ENCODE assay signal across 1 cellular context in genomic region chr12:12693111-12693671, GRCh38.
TF ChIP-seq lines count a peak whose summit lies in the region.

No MANE protein-coding gene starts in this region.

TF ChIP-seq in GM12878, 131 proteins besides CTCF, POLR2A, EP300 and RAD21 (continues in another document):
- TF ChIP-seq IRF3 (IDR thresholded peaks at IDR 0.05) (no peak), JUNB (IDR thresholded peaks at IDR 0.05) (peak; percentile 57), KAT2A (conservative IDR thresholded peaks at IDR 0.05; ENCODE audit: control insufficient read depth, low read depth, low read length) (no peak), SPI1 (IDR thresholded peaks at IDR 0.05; ENCODE audit: borderline replicate concordance, insufficient read depth, low read depth, low read length) (no peak), ZNF207 (IDR thresholded peaks at IDR 0.05; ENCODE audit: borderline replicate concordance) (no peak), NR2F1 (conservative IDR thresholded peaks at IDR 0.05) (peak; percentile 64), PAX8 (IDR thresholded peaks at IDR 0.05) (no peak), STAT1 (conservative IDR thresholded peaks at IDR 0.05) (no peak), TCF7 (IDR thresholded peaks at IDR 0.05; ENCODE audit: borderline replicate concordance) (0 out of 2 replicates have a peak, but pooled peaks have one; percentile 12), SMARCA5 (IDR thresholded peaks at IDR 0.05) (no peak), ATF7 (IDR thresholded peaks at IDR 0.05; ENCODE audit: low read depth) (no peak), GATAD2B (conservative IDR thresholded peaks at IDR 0.05; ENCODE audit: low read depth) (0 out of 2 replicates have a peak, but pooled peaks have one; percentile 33), BCL11A (IDR thresholded peaks at IDR 0.05; ENCODE audit: low read depth, low read length) (peak; percentile 67), MLLT1 (IDR thresholded peaks at IDR 0.05) (0 out of 2 replicates have a peak, but pooled peaks have one; percentile 50), TCF3 (IDR thresholded peaks at IDR 0.05; ENCODE audit: borderline replicate concordance, insufficient read depth, low read depth, low read length) (no peak), PAX5 (IDR thresholded peaks at IDR 0.05; ENCODE audit: borderline replicate concordance, low read depth, low read length) (peak; percentile 82; the same call in 1 of the 2 replicates), MTA2 (IDR thresholded peaks at IDR 0.05; ENCODE audit: low read depth) (peak; percentile 73), ETV6 (conservative IDR thresholded peaks at IDR 0.05 in 1 of 2, IDR thresholded peaks at IDR 0.05 in 1 of 2; ENCODE audit: borderline replicate concordance in 1 of 2, low read depth in 1 of 2) (no peak), SREBF1 (IDR thresholded peaks at IDR 0.05; ENCODE audit: low read length) (no peak), EGR1 (IDR thresholded peaks at IDR 0.05; ENCODE audit: borderline replicate concordance in 1 of 2, low read depth in 2 of 2, low read length in 2 of 2) (no peak), HCFC1 (IDR thresholded peaks at IDR 0.05; ENCODE audit: low read length) (no peak), TBL1XR1 (IDR thresholded peaks at IDR 0.05; ENCODE audit: low read depth, low read length) (no peak; the same call in 1 of the 2 replicates), DPF2 (IDR thresholded peaks at IDR 0.05) (0 out of 2 replicates have a peak, but pooled peaks have one; percentile 47), IKZF2 (IDR thresholded peaks at IDR 0.05) (peak in 1 of 2 experiments; percentile 57; a peak in 2 of 4 replicates), POLR2AphosphoS5 (IDR thresholded peaks at IDR 0.05; ENCODE audit: low read length) (no peak), ZBTB33 (IDR thresholded peaks at IDR 0.05) (no peak), BMI1 (IDR thresholded peaks at IDR 0.05; ENCODE audit: borderline replicate concordance) (no peak), RUNX3 (IDR thresholded peaks at IDR 0.05; ENCODE audit: low read length) (peak; percentile 93), IRF4 (IDR thresholded peaks at IDR 0.05; ENCODE audit: low read depth, low read length) (0 out of 2 replicates have a peak, but pooled peaks have one; percentile 11), NR2C2 (IDR thresholded peaks at IDR 0.05; ENCODE audit: borderline replicate concordance, control insufficient read depth, insufficient read length, low read depth) (no peak), CHD4 (IDR thresholded peaks at IDR 0.05) (no peak), RBBP5 (conservative IDR thresholded peaks at IDR 0.05) (no peak), IKZF1 (conservative IDR thresholded peaks at IDR 0.05) (peak; percentile 64), CHD2 (IDR thresholded peaks at IDR 0.05; ENCODE audit: borderline replicate concordance, low read depth, low read length) (no peak), MEF2A (IDR thresholded peaks at IDR 0.05; ENCODE audit: insufficient read depth, low read depth, low read length) (0 out of 2 replicates have a peak, but pooled peaks have one; percentile 9)
- TF ChIP-seq, protein P1, sequence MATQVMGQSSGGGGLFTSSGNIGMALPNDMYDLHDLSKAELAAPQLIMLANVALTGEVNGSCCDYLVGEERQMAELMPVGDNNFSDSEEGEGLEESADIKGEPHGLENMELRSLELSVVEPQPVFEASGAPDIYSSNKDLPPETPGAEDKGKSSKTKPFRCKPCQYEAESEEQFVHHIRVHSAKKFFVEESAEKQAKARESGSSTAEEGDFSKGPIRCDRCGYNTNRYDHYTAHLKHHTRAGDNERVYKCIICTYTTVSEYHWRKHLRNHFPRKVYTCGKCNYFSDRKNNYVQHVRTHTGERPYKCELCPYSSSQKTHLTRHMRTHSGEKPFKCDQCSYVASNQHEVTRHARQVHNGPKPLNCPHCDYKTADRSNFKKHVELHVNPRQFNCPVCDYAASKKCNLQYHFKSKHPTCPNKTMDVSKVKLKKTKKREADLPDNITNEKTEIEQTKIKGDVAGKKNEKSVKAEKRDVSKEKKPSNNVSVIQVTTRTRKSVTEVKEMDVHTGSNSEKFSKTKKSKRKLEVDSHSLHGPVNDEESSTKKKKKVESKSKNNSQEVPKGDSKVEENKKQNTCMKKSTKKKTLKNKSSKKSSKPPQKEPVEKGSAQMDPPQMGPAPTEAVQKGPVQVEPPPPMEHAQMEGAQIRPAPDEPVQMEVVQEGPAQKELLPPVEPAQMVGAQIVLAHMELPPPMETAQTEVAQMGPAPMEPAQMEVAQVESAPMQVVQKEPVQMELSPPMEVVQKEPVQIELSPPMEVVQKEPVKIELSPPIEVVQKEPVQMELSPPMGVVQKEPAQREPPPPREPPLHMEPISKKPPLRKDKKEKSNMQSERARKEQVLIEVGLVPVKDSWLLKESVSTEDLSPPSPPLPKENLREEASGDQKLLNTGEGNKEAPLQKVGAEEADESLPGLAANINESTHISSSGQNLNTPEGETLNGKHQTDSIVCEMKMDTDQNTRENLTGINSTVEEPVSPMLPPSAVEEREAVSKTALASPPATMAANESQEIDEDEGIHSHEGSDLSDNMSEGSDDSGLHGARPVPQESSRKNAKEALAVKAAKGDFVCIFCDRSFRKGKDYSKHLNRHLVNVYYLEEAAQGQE (IDR thresholded peaks at IDR 0.05; ENCODE audit: low read depth, low read length) = no peak
- TF ChIP-seq, protein P2, sequence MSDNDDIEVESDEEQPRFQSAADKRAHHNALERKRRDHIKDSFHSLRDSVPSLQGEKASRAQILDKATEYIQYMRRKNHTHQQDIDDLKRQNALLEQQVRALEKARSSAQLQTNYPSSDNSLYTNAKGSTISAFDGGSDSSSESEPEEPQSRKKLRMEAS (IDR thresholded peaks at IDR 0.05; ENCODE audit: low read depth, low read length) = no peak
- TF ChIP-seq, protein P3, sequence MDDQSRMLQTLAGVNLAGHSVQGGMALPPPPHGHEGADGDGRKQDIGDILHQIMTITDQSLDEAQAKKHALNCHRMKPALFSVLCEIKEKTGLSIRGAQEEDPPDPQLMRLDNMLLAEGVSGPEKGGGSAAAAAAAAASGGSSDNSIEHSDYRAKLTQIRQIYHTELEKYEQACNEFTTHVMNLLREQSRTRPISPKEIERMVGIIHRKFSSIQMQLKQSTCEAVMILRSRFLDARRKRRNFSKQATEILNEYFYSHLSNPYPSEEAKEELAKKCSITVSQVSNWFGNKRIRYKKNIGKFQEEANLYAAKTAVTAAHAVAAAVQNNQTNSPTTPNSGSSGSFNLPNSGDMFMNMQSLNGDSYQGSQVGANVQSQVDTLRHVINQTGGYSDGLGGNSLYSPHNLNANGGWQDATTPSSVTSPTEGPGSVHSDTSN (IDR thresholded peaks at IDR 0.05; ENCODE audit: insufficient replicate concordance, low read depth, low read length) = peak; percentile 57
- TF ChIP-seq, protein P4, sequence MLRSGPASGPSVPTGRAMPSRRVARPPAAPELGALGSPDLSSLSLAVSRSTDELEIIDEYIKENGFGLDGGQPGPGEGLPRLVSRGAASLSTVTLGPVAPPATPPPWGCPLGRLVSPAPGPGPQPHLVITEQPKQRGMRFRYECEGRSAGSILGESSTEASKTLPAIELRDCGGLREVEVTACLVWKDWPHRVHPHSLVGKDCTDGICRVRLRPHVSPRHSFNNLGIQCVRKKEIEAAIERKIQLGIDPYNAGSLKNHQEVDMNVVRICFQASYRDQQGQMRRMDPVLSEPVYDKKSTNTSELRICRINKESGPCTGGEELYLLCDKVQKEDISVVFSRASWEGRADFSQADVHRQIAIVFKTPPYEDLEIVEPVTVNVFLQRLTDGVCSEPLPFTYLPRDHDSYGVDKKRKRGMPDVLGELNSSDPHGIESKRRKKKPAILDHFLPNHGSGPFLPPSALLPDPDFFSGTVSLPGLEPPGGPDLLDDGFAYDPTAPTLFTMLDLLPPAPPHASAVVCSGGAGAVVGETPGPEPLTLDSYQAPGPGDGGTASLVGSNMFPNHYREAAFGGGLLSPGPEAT (IDR thresholded peaks at IDR 0.05; ENCODE audit: low read depth) = 0 out of 2 replicates have a peak, but pooled peaks have one; percentile 27
- TF ChIP-seq, protein P5, sequence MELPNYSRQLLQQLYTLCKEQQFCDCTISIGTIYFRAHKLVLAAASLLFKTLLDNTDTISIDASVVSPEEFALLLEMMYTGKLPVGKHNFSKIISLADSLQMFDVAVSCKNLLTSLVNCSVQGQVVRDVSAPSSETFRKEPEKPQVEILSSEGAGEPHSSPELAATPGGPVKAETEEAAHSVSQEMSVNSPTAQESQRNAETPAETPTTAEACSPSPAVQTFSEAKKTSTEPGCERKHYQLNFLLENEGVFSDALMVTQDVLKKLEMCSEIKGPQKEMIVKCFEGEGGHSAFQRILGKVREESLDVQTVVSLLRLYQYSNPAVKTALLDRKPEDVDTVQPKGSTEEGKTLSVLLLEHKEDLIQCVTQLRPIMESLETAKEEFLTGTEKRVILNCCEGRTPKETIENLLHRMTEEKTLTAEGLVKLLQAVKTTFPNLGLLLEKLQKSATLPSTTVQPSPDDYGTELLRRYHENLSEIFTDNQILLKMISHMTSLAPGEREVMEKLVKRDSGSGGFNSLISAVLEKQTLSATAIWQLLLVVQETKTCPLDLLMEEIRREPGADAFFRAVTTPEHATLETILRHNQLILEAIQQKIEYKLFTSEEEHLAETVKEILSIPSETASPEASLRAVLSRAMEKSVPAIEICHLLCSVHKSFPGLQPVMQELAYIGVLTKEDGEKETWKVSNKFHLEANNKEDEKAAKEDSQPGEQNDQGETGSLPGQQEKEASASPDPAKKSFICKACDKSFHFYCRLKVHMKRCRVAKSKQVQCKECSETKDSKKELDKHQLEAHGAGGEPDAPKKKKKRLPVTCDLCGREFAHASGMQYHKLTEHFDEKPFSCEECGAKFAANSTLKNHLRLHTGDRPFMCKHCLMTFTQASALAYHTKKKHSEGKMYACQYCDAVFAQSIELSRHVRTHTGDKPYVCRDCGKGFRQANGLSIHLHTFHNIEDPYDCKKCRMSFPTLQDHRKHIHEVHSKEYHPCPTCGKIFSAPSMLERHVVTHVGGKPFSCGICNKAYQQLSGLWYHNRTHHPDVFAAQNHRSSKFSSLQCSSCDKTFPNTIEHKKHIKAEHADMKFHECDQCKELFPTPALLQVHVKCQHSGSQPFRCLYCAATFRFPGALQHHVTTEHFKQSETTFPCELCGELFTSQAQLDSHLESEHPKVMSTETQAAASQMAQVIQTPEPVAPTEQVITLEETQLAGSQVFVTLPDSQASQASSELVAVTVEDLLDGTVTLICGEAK (IDR thresholded peaks at IDR 0.05; ENCODE audit: borderline replicate concordance) = no peak
- TF ChIP-seq, protein P6, sequence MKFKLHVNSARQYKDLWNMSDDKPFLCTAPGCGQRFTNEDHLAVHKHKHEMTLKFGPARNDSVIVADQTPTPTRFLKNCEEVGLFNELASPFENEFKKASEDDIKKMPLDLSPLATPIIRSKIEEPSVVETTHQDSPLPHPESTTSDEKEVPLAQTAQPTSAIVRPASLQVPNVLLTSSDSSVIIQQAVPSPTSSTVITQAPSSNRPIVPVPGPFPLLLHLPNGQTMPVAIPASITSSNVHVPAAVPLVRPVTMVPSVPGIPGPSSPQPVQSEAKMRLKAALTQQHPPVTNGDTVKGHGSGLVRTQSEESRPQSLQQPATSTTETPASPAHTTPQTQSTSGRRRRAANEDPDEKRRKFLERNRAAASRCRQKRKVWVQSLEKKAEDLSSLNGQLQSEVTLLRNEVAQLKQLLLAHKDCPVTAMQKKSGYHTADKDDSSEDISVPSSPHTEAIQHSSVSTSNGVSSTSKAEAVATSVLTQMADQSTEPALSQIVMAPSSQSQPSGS (IDR thresholded peaks at IDR 0.05; ENCODE audit: low read length) = 0 out of 2 replicates have a peak, but pooled peaks have one; percentile 31
